25 cellular contexts compared by ENCODE assay signal in genomic region chrX:68703849-68704248, GRCh38. TPM values are rescaled to one million over a fixed set of nuclear protein-coding genes. Genes with fewer than 3 reads are reported as not detected.
DNase-seq lines count a peak whose midpoint lies in the region; ATAC-seq lines count a peak whose summit lies in the region.
"Had no signal": no experiment of that assay in that cellular context is flagged by ENCODE, and none has a peak within 500 bp of the region (broad histone marks: within the 10 kb centered on the region; RNA-seq: fewer than 3 reads in every experiment).

No MANE protein-coding gene starts in this region.

- no peaks in the 10 kb centered on the region for H3K9me3 Mint-ChIP-seq in activated naive CD8-positive, alpha-beta T cell treated with anti-CD3 and anti-CD28 coated beads, Interleukin-2, amount 10 ng/mL, durations not matched to agents 7 days and 5 days
- no peaks in the 10 kb centered on the region for H3K9me3 Mint-ChIP-seq in activated naive CD8-positive, alpha-beta T cell treated with anti-CD3 and anti-CD28 coated beads, Interleukin-2, amount 50 U/mL, for 24 hours
- H3K9me3 Mint-ChIP-seq: activated CD4-positive, alpha-beta T cell treated with anti-CD3 and anti-CD28 coated beads, Interleukin-2, amount 10 ng/mL, durations not matched to agents 7 days and 5 days; neural progenitor cell; stimulated activated naive CD8-positive, alpha-beta T cell treated with anti-CD3 and anti-CD28 coated beads, Interleukin-15, Interleukin-2, amounts not matched to agents 100 ng/mL and 50 ng/mL, for 24 hours had no signal

- peaks cover 66 to 94% (median 78%) of the 10 kb centered on the region in 3 donors for H3K4me1 ChIP-seq in skeletal muscle tissue (ENCODE audit: control insufficient read depth in 3 of 3, insufficient read depth in 3 of 3, low read length in 3 of 3)
- H3K4me1 ChIP-seq: BE2C, colonic mucosa, neural progenitor cell, prostate gland had no signal

- H3K9me3 ChIP-seq in skeletal muscle tissue (ENCODE audit: control insufficient read depth in 3 of 3, low read length in 3 of 3), result no peaks in the 10 kb centered on the region
- H3K9me3 ChIP-seq: adrenal gland, BE2C, colonic mucosa, MG63, prostate gland, SK-N-SH, spleen, tibial nerve had no signal

- no peak overlapping the region for H3K27ac Mint-ChIP-seq in activated naive CD8-positive, alpha-beta T cell treated with anti-CD3 and anti-CD28 coated beads, Interleukin-2, amount 10 ng/mL, durations not matched to agents 7 days and 5 days
- no peak overlapping the region for H3K27ac Mint-ChIP-seq in activated naive CD8-positive, alpha-beta T cell treated with anti-CD3 and anti-CD28 coated beads, Interleukin-2, amount 50 U/mL, for 24 hours
- H3K27ac Mint-ChIP-seq: activated CD4-positive, alpha-beta T cell treated with anti-CD3 and anti-CD28 coated beads, Interleukin-2, amount 10 ng/mL, durations not matched to agents 7 days and 5 days; endodermal cell; neural progenitor cell; stimulated activated naive CD8-positive, alpha-beta T cell treated with anti-CD3 and anti-CD28 coated beads, Interleukin-15, Interleukin-2, amounts not matched to agents 100 ng/mL and 50 ng/mL, for 24 hours had no signal

- no peaks in the 10 kb centered on the region for H3K27me3 Mint-ChIP-seq in activated naive CD8-positive, alpha-beta T cell treated with anti-CD3 and anti-CD28 coated beads, Interleukin-2, amount 10 ng/mL, durations not matched to agents 7 days and 5 days
- peaks cover 3% of the 10 kb centered on the region for H3K27me3 Mint-ChIP-seq in activated naive CD8-positive, alpha-beta T cell treated with anti-CD3 and anti-CD28 coated beads, Interleukin-2, amount 50 U/mL, for 24 hours
- H3K27me3 Mint-ChIP-seq: activated CD4-positive, alpha-beta T cell treated with anti-CD3 and anti-CD28 coated beads, Interleukin-2, amount 10 ng/mL, durations not matched to agents 7 days and 5 days; stimulated activated naive CD8-positive, alpha-beta T cell treated with anti-CD3 and anti-CD28 coated beads, Interleukin-15, Interleukin-2, amounts not matched to agents 100 ng/mL and 50 ng/mL, for 24 hours had no signal

- no peaks in the 10 kb centered on the region for H3K36me3 ChIP-seq in skeletal muscle tissue (ENCODE audit: control insufficient read depth in 3 of 3, insufficient read depth in 3 of 3, low read length in 3 of 3)
- H3K36me3 ChIP-seq: adrenal gland, BE2C, colonic mucosa, MG63, neural progenitor cell, prostate gland, spleen, tibial nerve had no signal

- H3K4me3 ChIP-seq in skeletal muscle tissue (ENCODE audit: low read length in 3 of 3), result no peak overlapping the region
- H3K4me3 ChIP-seq: adrenal gland, colonic mucosa, MG63, neural progenitor cell, prostate gland, spleen, tibial nerve had no signal

- H3K27me3 ChIP-seq in skeletal muscle tissue (ENCODE audit: control insufficient read depth in 3 of 3, insufficient read depth in 3 of 3, low read length in 3 of 3), result peaks cover 0 to 4% (median 0%) of the 10 kb centered on the region in 3 donors
- H3K27me3 ChIP-seq: BE2C, colonic mucosa, MG63, neural progenitor cell had no signal

- no peak for DNase-seq in activated naive CD8-positive, alpha-beta T cell treated with anti-CD3 and anti-CD28 coated beads, Interleukin-2, amount 10 ng/mL, durations not matched to agents 7 days and 5 days
- DNase-seq in activated naive CD8-positive, alpha-beta T cell treated with anti-CD3 and anti-CD28 coated beads, Interleukin-2, amount 50 U/mL, for 24 hours, result no peak
- DNase-seq in Kasumi-1 (lab: John Stamatoyannopoulos, UW) (peak; percentile 39 to 44), left ventricle myocardium superior (no peak), sciatic nerve (ENCODE audit: low spot score) (no peak)
- DNase-seq: activated CD4-positive, alpha-beta T cell treated with anti-CD3 and anti-CD28 coated beads, Interleukin-2, amount 10 ng/mL, durations not matched to agents 7 days and 5 days; activated CD8-positive, alpha-beta memory T cell treated with anti-CD3 and anti-CD28 coated beads, Interleukin-2, amount 50 U/mL, for 48 hours; BE2C; colonic mucosa; endodermal cell; MG63; NCI-H1694 treated with DMSO at 0.1 percent for 48 hours; NCI-H526 treated with DMSO at 0.1 percent for 48 hours; SK-N-SH; spleen; stimulated activated CD4-positive, alpha-beta T cell treated with anti-CD3 and anti-CD28 coated beads, Interleukin-4, amount 100 ng/mL, for 4 hours had no signal

- ATAC-seq in activated naive CD8-positive, alpha-beta T cell treated with anti-CD3 and anti-CD28 coated beads, Interleukin-2, amount 10 ng/mL, durations not matched to agents 7 days and 5 days (ENCODE audit: low read depth), result peak; percentile 26
- no peak for ATAC-seq in activated naive CD8-positive, alpha-beta T cell treated with anti-CD3 and anti-CD28 coated beads, Interleukin-2, amount 50 U/mL, for 24 hours
- ATAC-seq in left ventricle myocardium superior (peak; percentile 30), HG03139 (IDR thresholded peaks at IDR 0.05; ENCODE audit: unreplicated experiment) (no peak), sciatic nerve (no peak), HG02678 (IDR thresholded peaks at IDR 0.05; ENCODE audit: unreplicated experiment) (no peak)

- no peak overlapping the region for H3K9ac ChIP-seq in skeletal muscle tissue (ENCODE audit: low read depth in 1 of 3, low read length in 3 of 3)
- H3K9ac ChIP-seq: neural progenitor cell, SK-N-SH had no signal

- intact Hi-C loops in left ventricle myocardium superior (cut with micrococcal nuclease) (no loop called here), sciatic nerve (cut with DNase I) (no loop called here)

- POLR2A ChIA-PET in activated naive CD8-positive, alpha-beta T cell treated with anti-CD3 and anti-CD28 coated beads, Interleukin-2, amount 10 ng/mL, durations not matched to agents 7 days and 5 days (lab: Charles Lee), result no interaction called here

- peak overlapping the region; percentile 25 for H3K27ac ChIP-seq in skeletal muscle tissue (ENCODE audit: low read depth, low read length)
- H3K27ac ChIP-seq: colonic mucosa, neural progenitor cell, prostate gland, tibial nerve, VCaP had no signal

- H3K4me1 Mint-ChIP-seq in activated naive CD8-positive, alpha-beta T cell treated with anti-CD3 and anti-CD28 coated beads, Interleukin-2, amount 10 ng/mL, durations not matched to agents 7 days and 5 days, result peaks cover 6% of the 10 kb centered on the region
- no peaks in the 10 kb centered on the region for H3K4me1 Mint-ChIP-seq in activated naive CD8-positive, alpha-beta T cell treated with anti-CD3 and anti-CD28 coated beads, Interleukin-2, amount 50 U/mL, for 24 hours
- H3K4me1 Mint-ChIP-seq: activated CD4-positive, alpha-beta T cell treated with anti-CD3 and anti-CD28 coated beads, Interleukin-2, amount 10 ng/mL, durations not matched to agents 7 days and 5 days had no signal

- no peaks in the 10 kb centered on the region for H3K36me3 Mint-ChIP-seq in activated naive CD8-positive, alpha-beta T cell treated with anti-CD3 and anti-CD28 coated beads, Interleukin-2, amount 10 ng/mL, durations not matched to agents 7 days and 5 days
- H3K36me3 Mint-ChIP-seq in activated naive CD8-positive, alpha-beta T cell treated with anti-CD3 and anti-CD28 coated beads, Interleukin-2, amount 50 U/mL, for 24 hours (ENCODE audit: low read depth), result no peaks in the 10 kb centered on the region
- H3K36me3 Mint-ChIP-seq: neural progenitor cell had no signal

- no peak overlapping the region for H3K4me3 Mint-ChIP-seq in activated naive CD8-positive, alpha-beta T cell treated with anti-CD3 and anti-CD28 coated beads, Interleukin-2, amount 10 ng/mL, durations not matched to agents 7 days and 5 days
- no peak overlapping the region for H3K4me3 Mint-ChIP-seq in activated naive CD8-positive, alpha-beta T cell treated with anti-CD3 and anti-CD28 coated beads, Interleukin-2, amount 50 U/mL, for 24 hours
- H3K4me3 Mint-ChIP-seq: activated CD4-positive, alpha-beta T cell treated with anti-CD3 and anti-CD28 coated beads, Interleukin-2, amount 10 ng/mL, durations not matched to agents 7 days and 5 days; endodermal cell; neural progenitor cell; stimulated activated naive CD8-positive, alpha-beta T cell treated with anti-CD3 and anti-CD28 coated beads, Interleukin-15, Interleukin-2, amounts not matched to agents 100 ng/mL and 50 ng/mL, for 24 hours had no signal

RNA-seq across cellular contexts. Expression of gene STARD8, which starts 56.4 kb away (rescaled TPM):
- total RNA-seq in activated naive CD8-positive, alpha-beta T cell treated with anti-CD3 and anti-CD28 coated beads, Interleukin-2, amount 10 ng/mL, durations not matched to agents 7 days and 5 days, result under 1 TPM; 0.85 to 0.86 TPM
- total RNA-seq in left ventricle myocardium superior, result 10.5 TPM
- 8.9 TPM for total RNA-seq in skeletal muscle tissue
- total RNA-seq in sciatic nerve, result 24.2 TPM

Comparison
In these comparisons a context has a peak if more than half of its experiments do, and no peak if none do; other contexts are left out.
1. ATAC-seq: peak in activated naive CD8-positive, alpha-beta T cell treated with anti-CD3 and anti-CD28 coated beads, Interleukin-2, amount 10 ng/mL, durations not matched to agents 7 days and 5 days (single experiment) and left ventricle myocardium superior (single experiment); none in activated naive CD8-positive, alpha-beta T cell treated with anti-CD3 and anti-CD28 coated beads, Interleukin-2, amount 50 U/mL, for 24 hours (single experiment), HG03139 (single experiment), sciatic nerve (single experiment) and HG02678 (single experiment).
2. DNase-seq: peak in Kasumi-1 (2 of 2); none in activated naive CD8-positive, alpha-beta T cell treated with anti-CD3 and anti-CD28 coated beads, Interleukin-2, amount 10 ng/mL, durations not matched to agents 7 days and 5 days (single experiment), activated naive CD8-positive, alpha-beta T cell treated with anti-CD3 and anti-CD28 coated beads, Interleukin-2, amount 50 U/mL, for 24 hours (single experiment), left ventricle myocardium superior (single experiment) and sciatic nerve (single experiment).